Comparison of ENCODE assay signal across 11 cellular contexts in the genomic region with DNA sequence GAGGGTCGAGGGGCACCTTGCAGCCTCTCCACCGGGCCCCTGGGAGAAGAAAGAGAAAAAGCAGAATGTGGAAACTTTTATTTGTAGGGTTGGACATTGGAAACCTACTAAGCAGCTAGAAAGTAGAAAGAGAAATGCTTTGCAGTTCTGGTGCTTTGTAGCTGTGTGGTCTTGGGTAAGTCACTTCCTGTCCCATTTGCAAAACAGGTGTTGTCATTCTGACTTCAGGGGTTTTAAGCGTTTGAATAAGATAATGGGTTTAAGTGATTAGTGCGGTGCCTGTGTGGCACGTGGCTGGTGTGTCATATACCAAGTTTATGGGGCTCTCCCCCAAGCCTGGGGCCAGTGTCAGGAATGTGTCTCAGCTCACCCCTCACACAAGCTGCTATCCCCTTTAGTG. TPM values are rescaled to one million over a fixed set of nuclear protein-coding genes. Genes with fewer than 3 reads are reported as not detected.
A peak's percentile ranks its signal among the peaks of the same experiment; 100 is the strongest.
DNase-seq lines count a peak whose midpoint lies in the region; ATAC-seq, FAIRE-seq and TF ChIP-seq lines count a peak whose summit lies in the region.
"Had no signal": no experiment of that assay in that cellular context is flagged by ENCODE, and none has a peak within 500 bp of the region (broad histone marks: within the 10 kb centered on the region; RNA-seq: fewer than 3 reads in every experiment).

No MANE protein-coding gene starts in this region.

- H3K9me3 ChIP-seq in DOHH2 (ENCODE audit: control insufficient read depth, insufficient read depth, low read length) (no peaks in the 10 kb centered on the region), kidney (ENCODE audit: control insufficient read depth in 1 of 2, low read length in 2 of 2) (no peaks in the 10 kb centered on the region)

- no peaks in the 10 kb centered on the region for H3K79me2 ChIP-seq in DOHH2 (ENCODE audit: control insufficient read depth, low read length)

- H4K20me1 ChIP-seq in DOHH2 (ENCODE audit: control insufficient read depth, insufficient read depth, low read depth, low read length), result no peaks in the 10 kb centered on the region

- peaks cover 39% of the 10 kb centered on the region for H3K27me3 ChIP-seq in DOHH2 (ENCODE audit: control insufficient read depth, low read length)

- H3K4me2 ChIP-seq in DOHH2 (ENCODE audit: low read length), result peak overlapping the region; percentile 41

- TF ChIP-seq POLR2A in NB4 (IDR thresholded peaks at IDR 0.05; ENCODE audit: extremely low read depth, insufficient read length), result no peak

- H3K4me3 ChIP-seq in DOHH2 (ENCODE audit: low read length) (no peak overlapping the region), NB4 (ENCODE audit: low read depth, low read length) (no peak overlapping the region), kidney (ENCODE audit: low read length in 2 of 2) (peak overlapping the region; percentile 50 to 66)

- H3K27ac ChIP-seq in DOHH2 (ENCODE audit: low read depth, low read length) (no peak overlapping the region), kidney (ENCODE audit: low read depth in 2 of 2, low read length in 2 of 2) (peak overlapping the region; percentile 51 to 52)

- ATAC-seq in GM19043 (IDR thresholded peaks at IDR 0.05; ENCODE audit: low read depth, unreplicated experiment), result peak; percentile 70

- DNase-seq in NB4 (ENCODE audit: low read depth) (peak; percentile 65), kidney (no peak), NCI-H2107 treated with DMSO at 0.1 percent for 48 hours (lab: John Stamatoyannopoulos, UW; ENCODE audit: unreplicated experiment) (no peak), glomerular visceral epithelial cell (ENCODE audit: extremely low spot score) (no peak), amniotic stem cell (lab: John Stamatoyannopoulos, UW) (no peak), nucleus accumbens (lab: John Stamatoyannopoulos, UW) (no peak)
- DNase-seq: activated CD8-positive, alpha-beta memory T cell treated with anti-CD3 and anti-CD28 coated beads, Interleukin-2, amount 50 U/mL, for 48 hours; EL; KG1 had no signal

- intact Hi-C loops in kidney (cut with DNase I), result no loop called here

- H3K9ac ChIP-seq in kidney (ENCODE audit: low read length in 2 of 2), result peak overlapping the region in 1 of 2 donors; percentile 20

- H3K4me1 ChIP-seq in DOHH2 (ENCODE audit: control insufficient read depth, low read length) (peaks cover 11% of the 10 kb centered on the region), kidney (ENCODE audit: control insufficient read depth in 1 of 2, insufficient read depth in 1 of 2, low read depth in 1 of 2, low read length in 2 of 2) (peaks cover 6 to 31% of the 10 kb centered on the region in 2 donors)

- no peaks in the 10 kb centered on the region for H3K36me3 ChIP-seq in DOHH2 (ENCODE audit: control insufficient read depth, low read length)
- H3K36me3 ChIP-seq in kidney (ENCODE audit: control insufficient read depth in 1 of 2, insufficient read depth in 2 of 2, low read length in 2 of 2), result no peaks in the 10 kb centered on the region

- H3F3A ChIP-seq in DOHH2 (ENCODE audit: control insufficient read depth, insufficient read depth), result no peaks in the 10 kb centered on the region

- no peaks in the 10 kb centered on the region for H3K9me2 ChIP-seq in DOHH2 (replicated peaks; ENCODE audit: control insufficient read depth, low read length)

- no peak for FAIRE-seq in kidney (lab: Jason Lieb, UNC)

- TF ChIP-seq CTCF in DOHH2 (IDR thresholded peaks at IDR 0.05; ENCODE audit: low read depth, low read length, poor library complexity, severe bottlenecking) (no peak), NB4 (IDR thresholded peaks at IDR 0.05; ENCODE audit: low read depth, low read length) (no peak), kidney (IDR thresholded peaks at IDR 0.05; ENCODE audit: borderline replicate concordance, extremely low read depth, insufficient read depth) (no peak)

RNA-seq across cellular contexts. Expression of a gene that starts 1.6 kb away (rescaled TPM):
- 25.3 TPM for total RNA-seq in kidney
- 102 TPM for polyA plus RNA-seq in kidney (ENCODE audit: insufficient read depth, low read depth, low replicate concordance)

Comparison
In these comparisons a context has a peak if more than half of its experiments do, and no peak if none do; other contexts are left out.
1. H3K4me3 ChIP-seq: peak in kidney (2 of 2); none in DOHH2 (single experiment) and NB4 (single experiment).